ENCODE assay signal across 23 cellular contexts in genomic region chr19:19354932-19355331, GRCh38.
"Had no signal": no experiment of that assay in that cellular context is flagged by ENCODE, and none has a peak within 500 bp of the region (broad histone marks: within the 10 kb centered on the region; RNA-seq: fewer than 3 reads in every experiment).

No MANE protein-coding gene starts in this region.

- H2AFZ ChIP-seq: hepatocyte had no signal

- H3K27ac ChIP-seq: coronary artery, esophagus muscularis mucosa, foreskin keratinocyte, gastroesophageal sphincter, heart left ventricle, hepatocyte, left ventricle myocardium inferior, lower lobe of right lung had no signal

- FAIRE-seq: colon, endothelial cell of umbilical vein, frontal cortex, kidney had no signal

- DNase-seq: dermis blood vessel endothelial cell; dorsolateral prefrontal cortex; effector CD4-positive, alpha-beta T cell; effector memory CD4-positive, alpha-beta T cell; foreskin keratinocyte; heart left ventricle; immature natural killer cell; islet precursor cell; kidney; kidney glomerular epithelial cell; left colon; left ventricle myocardium inferior; lower lobe of right lung; mesenchymal stem cell; naive thymus-derived CD4-positive, alpha-beta T cell had no signal

- H3K27me3 ChIP-seq: dorsolateral prefrontal cortex, esophagus muscularis mucosa, foreskin keratinocyte, gastroesophageal sphincter, heart left ventricle, hepatocyte had no signal

- H3K79me2 ChIP-seq: hepatocyte had no signal

- ATAC-seq: foreskin keratinocyte; gastroesophageal sphincter; left colon; left lobe of liver; naive thymus-derived CD4-positive, alpha-beta T cell had no signal

- H3K9me3 ChIP-seq: esophagus muscularis mucosa, gastroesophageal sphincter, heart left ventricle, left ventricle myocardium inferior, lower lobe of right lung had no signal

- H3K4me2 ChIP-seq: hepatocyte had no signal

- H3K4me1 ChIP-seq: esophagus muscularis mucosa, foreskin keratinocyte, gastroesophageal sphincter, lower lobe of right lung had no signal

- H3K4me3 ChIP-seq: coronary artery, dorsolateral prefrontal cortex, esophagus muscularis mucosa, gastroesophageal sphincter, heart left ventricle, hepatocyte, left ventricle myocardium inferior, lower lobe of right lung had no signal
